ENCODE assay signal across 25 cellular contexts in the genomic region with DNA sequence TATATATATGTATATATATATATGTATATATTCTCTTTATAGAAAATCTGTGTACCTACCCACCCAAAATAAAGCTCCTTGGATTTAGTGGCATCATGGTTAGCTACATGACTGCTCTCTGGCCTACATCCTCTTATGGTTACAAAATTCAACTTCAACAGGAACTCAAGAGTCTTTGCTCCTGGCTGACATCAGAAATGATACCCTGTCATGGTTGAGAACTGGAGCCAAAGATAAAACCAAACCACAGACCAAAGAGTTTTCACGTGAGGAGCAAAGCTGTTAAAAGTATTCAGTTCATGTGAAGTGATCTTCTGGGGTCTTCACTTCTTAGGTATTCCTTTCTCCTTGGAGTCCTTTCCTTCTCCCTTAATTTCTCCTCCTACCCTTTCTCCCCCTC.
"Had no signal": no experiment of that assay in that cellular context is flagged by ENCODE, and none has a peak within 500 bp of the region (broad histone marks: within the 10 kb centered on the region; RNA-seq: fewer than 3 reads in every experiment).

No MANE protein-coding gene starts in this region.

- H3K27ac ChIP-seq: adrenal gland, body of pancreas, coronary artery, dorsolateral prefrontal cortex, ovary, right lobe of liver, testis, transverse colon had no signal

- H3K36me3 ChIP-seq: adrenal gland, ovary, right lobe of liver, transverse colon had no signal

- DNase-seq: activated CD4-positive, alpha-beta T cell treated with anti-CD3 and anti-CD28 coated beads for 36 hours; activated CD4-positive, alpha-beta T cell treated with anti-CD3 and anti-CD28 coated beads, Interleukin-2, amount 50 U/mL, for 48 hours; activated CD4-positive, CD25-positive, alpha-beta regulatory T cell; activated CD8-positive, alpha-beta memory T cell treated with anti-CD3 and anti-CD28 coated beads for 24 hours; activated effector memory CD4-positive, alpha-beta T cell treated with anti-CD3 and anti-CD28 coated beads, Interleukin-2, amount 50 U/mL, for 16 hours; activated naive CD4-positive, alpha-beta T cell treated with anti-CD3 and anti-CD28 coated beads for 36 hours; activated naive CD8-positive, alpha-beta T cell treated with anti-CD3 and anti-CD28 coated beads for 36 hours; adrenal gland; aorta; body of pancreas; dorsolateral prefrontal cortex; effector memory CD4-positive, alpha-beta T cell; hippocampal formation; kidney; left colon; midbrain; naive thymus-derived CD4-positive, alpha-beta T cell; ovary; right lobe of liver; stimulated activated CD4-positive, alpha-beta T cell treated with anti-CD3 and anti-CD28 coated beads, Interleukin-2, amount 100 ng/mL, for 48 hours; stimulated activated naive CD4-positive, alpha-beta T cell treated with Interleukin-2 at 50 U/mL for 16 hours; testis; transverse colon had no signal

- H3K4me1 ChIP-seq: adrenal gland, right lobe of liver, testis, transverse colon had no signal

- H3K9me3 ChIP-seq: adrenal gland, body of pancreas, ovary, right lobe of liver, testis, transverse colon had no signal

- ATAC-seq: activated CD4-positive, alpha-beta T cell treated with anti-CD3 and anti-CD28 coated beads for 36 hours; left colon; naive thymus-derived CD4-positive, alpha-beta T cell; right lobe of liver had no signal

- H3K4me3 ChIP-seq: adrenal gland, body of pancreas, coronary artery, dorsolateral prefrontal cortex, ovary, right lobe of liver, testis, transverse colon had no signal

- FAIRE-seq: frontal cortex, kidney had no signal
